ENCODE assay signal across 10 cellular contexts in the genomic region with DNA sequence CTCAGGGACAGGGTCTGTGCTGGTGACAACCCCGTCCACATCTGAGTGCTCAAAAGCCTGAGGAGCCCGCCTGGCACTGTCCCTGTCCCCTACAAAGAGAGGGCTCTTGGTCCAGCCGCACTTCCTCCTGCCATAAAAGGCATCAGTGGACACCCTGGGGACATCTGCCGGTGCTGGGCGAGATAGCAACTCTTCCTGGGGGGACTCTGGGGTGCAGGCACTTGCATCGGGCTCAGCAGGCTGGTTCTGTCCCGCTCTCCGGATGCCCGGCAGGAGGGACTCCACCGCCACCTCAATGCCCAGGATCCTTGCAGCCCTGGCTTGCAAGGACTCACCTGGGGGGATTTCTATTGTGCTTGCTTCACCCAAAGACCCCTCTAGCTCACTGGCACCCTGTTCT. TPM values are rescaled to one million over a fixed set of nuclear protein-coding genes. Genes with fewer than 3 reads are reported as not detected.
DNase-seq lines count a peak whose midpoint lies in the region; ATAC-seq, FAIRE-seq and TF ChIP-seq lines count a peak whose summit lies in the region.
"Had no signal": no experiment of that assay in that cellular context is flagged by ENCODE, and none has a peak within 500 bp of the region (broad histone marks: within the 10 kb centered on the region; RNA-seq: fewer than 3 reads in every experiment).

No MANE protein-coding gene starts in this region.

- H3K27ac ChIP-seq in BLaER1 treated with 17β-estradiol and CSF1 and Interleukin-3, amounts not matched to agents 10 nM and 100 nM: peak overlapping the region in 10 of 11 experiments; percentile 22 to 94 (median 86); a peak in 19 of 22 replicates

- TF ChIP-seq CTCF in activated CD8-positive, alpha-beta T cell treated with anti-CD3 and anti-CD28 coated beads for 36 hours (IDR thresholded peaks at IDR 0.05): no peak
- no peak for TF ChIP-seq CTCF in CD14-positive monocyte (IDR thresholded peaks at IDR 0.05)
- TF ChIP-seq CTCF in WTC11 (IDR thresholded peaks at IDR 0.05): no peak

- CTCF ChIA-PET in activated CD8-positive, alpha-beta T cell treated with anti-CD3 and anti-CD28 coated beads for 36 hours (lab: Charles Lee): interaction anchor here (0.8 to 3.4 kb wide), 5 partner anchors 12 to 215 kb away, joined by 3 to 13 read pairs (median 5); no protein-coding TSS in a partner anchor
- CTCF ChIA-PET in WTC11 (lab: Charles Lee): interaction anchor here (0.6 to 2.7 kb wide), 15 partner anchors 8 to 348 kb away, joined by 3 to 14 read pairs (median 3); a partner anchor contains a TSS

- peak overlapping the region; percentile 91 to 99 (median 95) for H3K4me2 ChIP-seq in BLaER1 treated with 17β-estradiol and CSF1 and Interleukin-3, amounts not matched to agents 10 nM and 100 nM

- H3K27me3 ChIP-seq in BLaER1 treated with 17β-estradiol and CSF1 and Interleukin-3, amounts not matched to agents 10 nM and 100 nM: no peaks in the 10 kb centered on the region

- peak overlapping the region in 10 of 11 experiments; percentile 49 to 85 (median 79); a peak in 19 of 22 replicates for H3K9ac ChIP-seq in BLaER1 treated with 17β-estradiol and CSF1 and Interleukin-3, amounts not matched to agents 10 nM and 100 nM

- H4K20me1 ChIP-seq in BLaER1 treated with 17β-estradiol and CSF1 and Interleukin-3, amounts not matched to agents 10 nM and 100 nM: no peaks in the 10 kb centered on the region

- DNase-seq in GF-D8 (lab: John Stamatoyannopoulos, UW) (peak; percentile 27), naive B cell (no peak), CD14-positive monocyte (ENCODE audit: low spot score) (no peak), GM19239 (ENCODE audit: insufficient read length, low spot score) (no peak), inferior parietal cortex (ENCODE audit: extremely low spot score) (no peak), WTC11 (ENCODE audit: low spot score) (no peak)
- peak; percentile 8 for DNase-seq in activated CD8-positive, alpha-beta T cell treated with anti-CD3 and anti-CD28 coated beads for 36 hours
- DNase-seq: NCI-H2107 had no signal

- intact Hi-C loops in activated CD8-positive, alpha-beta T cell treated with anti-CD3 and anti-CD28 coated beads for 36 hours (cut with micrococcal nuclease): no loop called here
- intact Hi-C loops in CD14-positive monocyte (cut with micrococcal nuclease): no loop called here

- peaks cover 39% of the 10 kb centered on the region for H3K27me3 Mint-ChIP-seq in activated CD8-positive, alpha-beta T cell treated with anti-CD3 and anti-CD28 coated beads for 36 hours
- no peaks in the 10 kb centered on the region for H3K27me3 Mint-ChIP-seq in naive B cell
- H3K27me3 Mint-ChIP-seq in CD14-positive monocyte (ENCODE audit: low read depth in 3 of 3): peaks cover 30 to 59% (median 46%) of the 10 kb centered on the region in 3 donors
- no peaks in the 10 kb centered on the region for H3K27me3 Mint-ChIP-seq in WTC11 (ENCODE audit: low read depth)

- peak overlapping the region; percentile 39 to 71 (median 61); a peak in 19 of 20 replicates for H3K4me3 ChIP-seq in BLaER1 treated with 17β-estradiol and CSF1 and Interleukin-3, amounts not matched to agents 10 nM and 100 nM

- H3K36me3 ChIP-seq in BLaER1 treated with 17β-estradiol and CSF1 and Interleukin-3, amounts not matched to agents 10 nM and 100 nM: peaks cover 0 to 16% (median 0%) of the 10 kb centered on the region in 11 experiments; a peak in 1 of 22 replicates

- H3K4me1 Mint-ChIP-seq in activated CD8-positive, alpha-beta T cell treated with anti-CD3 and anti-CD28 coated beads for 36 hours (ENCODE audit: low read depth): peaks cover 36% of the 10 kb centered on the region
- peaks cover 15 to 26% (median 23%) of the 10 kb centered on the region in 3 donors for H3K4me1 Mint-ChIP-seq in naive B cell
- H3K4me1 Mint-ChIP-seq in CD14-positive monocyte: peaks cover 24% of the 10 kb centered on the region
- H3K4me1 Mint-ChIP-seq in WTC11: peaks cover 9% of the 10 kb centered on the region

- H3K9me3 Mint-ChIP-seq in activated CD8-positive, alpha-beta T cell treated with anti-CD3 and anti-CD28 coated beads for 36 hours: no peaks in the 10 kb centered on the region
- H3K9me3 Mint-ChIP-seq in naive B cell (no peaks in the 10 kb centered on the region), CD14-positive monocyte (peaks cover 0 to 8% (median 2%) of the 10 kb centered on the region in 7 donors), WTC11 (no peaks in the 10 kb centered on the region)

- ATAC-seq in activated CD8-positive, alpha-beta T cell treated with anti-CD3 and anti-CD28 coated beads for 36 hours: no peak
- ATAC-seq in naive B cell (ENCODE audit: low read depth in 2 of 2) (no peak), WTC11 (no peak)

- H3K9me3 ChIP-seq in BLaER1 treated with 17β-estradiol and CSF1 and Interleukin-3, amounts not matched to agents 10 nM and 100 nM (replicated peaks in 1 of 11): peaks cover 0 to 3% (median 0%) of the 10 kb centered on the region in 11 experiments; a peak in 1 of 22 replicates

- FAIRE-seq in GM19239 (lab: Jason Lieb, UNC): no peak
- FAIRE-seq: colon had no signal

- POLR2A ChIA-PET in activated CD8-positive, alpha-beta T cell treated with anti-CD3 and anti-CD28 coated beads for 36 hours (lab: Charles Lee): interaction anchor here (0.7 to 1.3 kb wide), 4 partner anchors 15 to 1253 kb away, joined by 3 read pairs; no protein-coding TSS in a partner anchor
- POLR2A ChIA-PET in WTC11 (lab: Charles Lee): no interaction called here

- H3K4me3 Mint-ChIP-seq in activated CD8-positive, alpha-beta T cell treated with anti-CD3 and anti-CD28 coated beads for 36 hours: peak overlapping the region; percentile 65
- H3K4me3 Mint-ChIP-seq in naive B cell (peak overlapping the region; percentile 79 to 95 (median 92)), CD14-positive monocyte (peak overlapping the region in 1 of 2 donors; percentile 98), WTC11 (no peak overlapping the region)

- H3K4me1 ChIP-seq in BLaER1 treated with 17β-estradiol and CSF1 and Interleukin-3, amounts not matched to agents 10 nM and 100 nM: peaks cover 27 to 71% (median 62%) of the 10 kb centered on the region in 10 experiments

- no peaks in the 10 kb centered on the region for H3K36me3 Mint-ChIP-seq in activated CD8-positive, alpha-beta T cell treated with anti-CD3 and anti-CD28 coated beads for 36 hours (ENCODE audit: low read depth)
- H3K36me3 Mint-ChIP-seq in naive B cell (no peaks in the 10 kb centered on the region), CD14-positive monocyte (no peaks in the 10 kb centered on the region), WTC11 (no peaks in the 10 kb centered on the region)

- no peak overlapping the region for H3K27ac Mint-ChIP-seq in activated CD8-positive, alpha-beta T cell treated with anti-CD3 and anti-CD28 coated beads for 36 hours
- H3K27ac Mint-ChIP-seq in naive B cell (peak overlapping the region in 5 of 6 donors; percentile 42 to 95 (median 85)), CD14-positive monocyte (no peak overlapping the region), WTC11 (no peak overlapping the region)

TF ChIP-seq in WTC11, 78 proteins besides CTCF, POLR2A, EP300 and RAD21:
- TF ChIP-seq GABPB1 (CRISPR knock-in tag; IDR thresholded peaks at IDR 0.05) (no peak), RORB (CRISPR knock-in tag; IDR thresholded peaks at IDR 0.05) (no peak)

RNA-seq across cellular contexts. Expression of a gene that starts 32.8 kb away (rescaled TPM):
- total RNA-seq in activated CD8-positive, alpha-beta T cell treated with anti-CD3 and anti-CD28 coated beads for 36 hours: not detected
- polyA plus RNA-seq in naive B cell (ENCODE audit: low read depth in 6 of 6) (1 to 10 TPM in 1 of 6 donors, under 1 TPM in 1, not detected in 4; 0.07 to 1.6 TPM), CD14-positive monocyte (not detected)
- total RNA-seq in WTC11 (2021): 1.7 to 2.2 TPM (median 1.8 TPM) in 3 replicates

Comparison
In these comparisons a context has a peak if more than half of its experiments do, and no peak if none do; other contexts are left out.
1. DNase-seq: peak in GF-D8 (single experiment) and activated CD8-positive, alpha-beta T cell treated with anti-CD3 and anti-CD28 coated beads for 36 hours (single experiment); none in naive B cell (single experiment), CD14-positive monocyte (single experiment), GM19239 (single experiment), inferior parietal cortex (single experiment) and WTC11 (single experiment).
2. H3K27ac Mint-ChIP-seq: peak in naive B cell (5 of 6); none in activated CD8-positive, alpha-beta T cell treated with anti-CD3 and anti-CD28 coated beads for 36 hours (single experiment), CD14-positive monocyte (0 of 7) and WTC11 (single experiment).